Comparison of ENCODE assay signal across 30 cellular contexts in genomic region chr4:56296449-56296990, GRCh38.
DNase-seq lines count a peak whose midpoint lies in the region; ATAC-seq and TF ChIP-seq lines count a peak whose summit lies in the region.
"Had no signal": no experiment of that assay in that cellular context is flagged by ENCODE, and none has a peak within 500 bp of the region (broad histone marks: within the 10 kb centered on the region; RNA-seq: fewer than 3 reads in every experiment).

No MANE protein-coding gene starts in this region.

- H3K36me3 ChIP-seq in Loucy (ENCODE audit: insufficient read depth, low read length) (no peaks in the 10 kb centered on the region), neural progenitor cell (no peaks in the 10 kb centered on the region)
- H3K36me3 ChIP-seq: adrenal gland, upper lobe of left lung had no signal

- H3K9me2 ChIP-seq in Loucy (replicated peaks; ENCODE audit: low read depth, low read length): no peaks in the 10 kb centered on the region

- H3K9me3 ChIP-seq in Loucy (ENCODE audit: insufficient read depth, low read depth, low read length): no peaks in the 10 kb centered on the region
- peaks cover 5% of the 10 kb centered on the region for H3K9me3 ChIP-seq in neural progenitor cell (ENCODE audit: low read depth)
- H3K9me3 ChIP-seq: adrenal gland, Caco-2, upper lobe of left lung had no signal

- H3K9me3 Mint-ChIP-seq in WTC11 (peaks cover 6% of the 10 kb centered on the region), neural progenitor cell (peaks cover 13% of the 10 kb centered on the region)

- H4K20me1 ChIP-seq in Loucy (ENCODE audit: insufficient read depth, low read length, poor library complexity, severe bottlenecking) (no peaks in the 10 kb centered on the region), neural progenitor cell (ENCODE audit: low read depth) (peaks cover 16% of the 10 kb centered on the region)
- H4K20me1 ChIP-seq: BLaER1 had no signal

- peaks cover 10% of the 10 kb centered on the region for H3K4me1 Mint-ChIP-seq in WTC11
- H3K4me1 Mint-ChIP-seq in neural progenitor cell: peaks cover 28% of the 10 kb centered on the region

- no peaks in the 10 kb centered on the region for H3F3A ChIP-seq in Loucy (ENCODE audit: low read depth)
- H3F3A ChIP-seq in neural progenitor cell (ENCODE audit: low read depth): peaks cover 23% of the 10 kb centered on the region

- DNase-seq in WTC11 (ENCODE audit: low spot score) (no peak), neural progenitor cell (ENCODE audit: low spot score) (no peak), Right ventricle myocardium inferior (ENCODE audit: missing footprints) (no peak), DMS53 (lab: John Stamatoyannopoulos, UW) (no peak)
- DNase-seq: ACHN; activated CD4-positive, alpha-beta T cell treated with anti-CD3 and anti-CD28 coated beads, Interleukin-2, amount 10 ng/mL, durations not matched to agents 7 days and 5 days; activated naive CD4-positive, alpha-beta T cell treated with Interleukin-2 at 50 U/mL for 16 hours; activated T-cell treated with anti-CD3 and anti-CD28 coated beads, Interleukin-2, amount 50 U/mL, for 72 hours; adrenal gland; Caco-2; cerebellar nuclear complex; Kasumi-1; kidney; naive thymus-derived CD8-positive, alpha-beta T cell; NCI-H1105; NCI-H2081; NCI-H345; NCI-H748 treated with DMSO at 0.1 percent for 48 hours; stimulated activated CD4-positive, alpha-beta T cell treated with anti-CD3 and anti-CD28 coated beads, Interleukin-2, amount 100 ng/mL, for 48 hours; T-helper 2 cell; upper lobe of left lung had no signal

- H3K9ac ChIP-seq in Loucy (ENCODE audit: low read depth, low read length, poor library complexity, severe bottlenecking): no peak overlapping the region
- H3K9ac ChIP-seq in neural progenitor cell: no peak overlapping the region
- H3K9ac ChIP-seq: BLaER1 had no signal

- peak overlapping the region; percentile 18 for H3K27ac ChIP-seq in C4-2B
- H3K27ac ChIP-seq in neural progenitor cell: peak overlapping the region; percentile 7
- H3K27ac ChIP-seq: adrenal gland, BLaER1, upper lobe of left lung had no signal

- H3K27me3 Mint-ChIP-seq in WTC11 (ENCODE audit: low read depth): no peaks in the 10 kb centered on the region; the same call in 1 of the 2 replicates
- peaks cover 5% of the 10 kb centered on the region for H3K27me3 Mint-ChIP-seq in neural progenitor cell (ENCODE audit: insufficient read depth, low read depth)
- H3K27me3 Mint-ChIP-seq: brain had no signal

- POLR2A ChIA-PET in WTC11 (lab: Charles Lee): interaction anchor here (0.6 to 0.7 kb wide), 2 partner anchors 286 to 727 kb away, joined by 3 to 4 read pairs; no protein-coding TSS in a partner anchor

- intact Hi-C loops in Right ventricle myocardium inferior (cut with DNase I): no loop called here

- H3K4me3 Mint-ChIP-seq in WTC11 (no peak overlapping the region), neural progenitor cell (no peak overlapping the region)
- H3K4me3 Mint-ChIP-seq: activated CD4-positive, alpha-beta T cell treated with anti-CD3 and anti-CD28 coated beads, Interleukin-2, amount 10 ng/mL, durations not matched to agents 7 days and 5 days; activated T-cell treated with anti-CD3 and anti-CD28 coated beads, Interleukin-2, amount 50 U/mL, for 72 hours; brain; mesothelial cell of epicardium; naive thymus-derived CD8-positive, alpha-beta T cell had no signal

- H3K4me1 ChIP-seq in Loucy (ENCODE audit: insufficient read depth, low read length, poor library complexity, severe bottlenecking) (no peaks in the 10 kb centered on the region), neural progenitor cell (peaks cover 25% of the 10 kb centered on the region)
- H3K4me1 ChIP-seq: adrenal gland, BLaER1 had no signal

- CTCF ChIA-PET in WTC11 (lab: Charles Lee): no interaction called here

- H3K79me2 ChIP-seq in Loucy (ENCODE audit: insufficient read depth, low read length): no peaks in the 10 kb centered on the region
- H3K79me2 ChIP-seq in neural progenitor cell (ENCODE audit: low read depth): no peaks in the 10 kb centered on the region

- H3K27ac Mint-ChIP-seq in WTC11 (no peak overlapping the region), neural progenitor cell (no peak overlapping the region)
- H3K27ac Mint-ChIP-seq: activated CD4-positive, alpha-beta T cell treated with anti-CD3 and anti-CD28 coated beads, Interleukin-2, amount 10 ng/mL, durations not matched to agents 7 days and 5 days; activated T-cell treated with anti-CD3 and anti-CD28 coated beads, Interleukin-2, amount 50 U/mL, for 72 hours; mesothelial cell of epicardium; naive thymus-derived CD8-positive, alpha-beta T cell had no signal

- TF ChIP-seq CTCF in C4-2B (conservative IDR thresholded peaks at IDR 0.05): no peak
- TF ChIP-seq CTCF in Loucy (conservative IDR thresholded peaks at IDR 0.05; ENCODE audit: low read length): no peak
- no peak for TF ChIP-seq CTCF in WTC11 (IDR thresholded peaks at IDR 0.05)
- no peak for TF ChIP-seq CTCF in neural progenitor cell (IDR thresholded peaks at IDR 0.05)

- H3K27me3 ChIP-seq in Loucy (ENCODE audit: insufficient read depth, low read length, poor library complexity, severe bottlenecking) (no peaks in the 10 kb centered on the region), neural progenitor cell (no peaks in the 10 kb centered on the region)
- H3K27me3 ChIP-seq: adrenal gland, BLaER1, upper lobe of left lung had no signal

- H3K4me2 ChIP-seq in Loucy (ENCODE audit: low read depth, low read length, poor library complexity, severe bottlenecking) (peak overlapping the region; percentile 26), neural progenitor cell (peak overlapping the region; percentile 35)
- H3K4me2 ChIP-seq: BLaER1 had no signal

- ATAC-seq in WTC11: peak; percentile 49; the same call in 1 of the 2 replicates
- no peak for ATAC-seq in HG03025 (IDR thresholded peaks at IDR 0.05; ENCODE audit: low FRiP score, unreplicated experiment)
- no peak for ATAC-seq in Right ventricle myocardium inferior
- ATAC-seq in GM21737 (IDR thresholded peaks at IDR 0.05; ENCODE audit: unreplicated experiment): no peak
- ATAC-seq: activated T-cell treated with anti-CD3 and anti-CD28 coated beads, Interleukin-2, amount 50 U/mL, for 72 hours; HepG2; naive thymus-derived CD8-positive, alpha-beta T cell; SK-N-SH treated with all-trans-retinoic acid at 6 μM for 48 hours had no signal

- H3K4me3 ChIP-seq in Loucy (ENCODE audit: low read length, poor library complexity, severe bottlenecking) (no peak overlapping the region), neural progenitor cell (no peak overlapping the region)
- H3K4me3 ChIP-seq: adrenal gland, BLaER1, upper lobe of left lung had no signal

- H3K36me3 Mint-ChIP-seq in WTC11 (no peaks in the 10 kb centered on the region), neural progenitor cell (peaks cover 16% of the 10 kb centered on the region)

- peak overlapping the region; percentile 53 for H2AFZ ChIP-seq in Loucy (ENCODE audit: low read length)
- H2AFZ ChIP-seq in neural progenitor cell (replicated peaks): no peak overlapping the region

TF ChIP-seq in WTC11, 78 proteins besides CTCF, POLR2A, EP300 and RAD21 (continues in another document):
- TF ChIP-seq CBFB (CRISPR knock-in tag; IDR thresholded peaks at IDR 0.05; ENCODE audit: low read depth) (no peak), ESRRA (CRISPR knock-in tag; IDR thresholded peaks at IDR 0.05; ENCODE audit: borderline replicate concordance) (no peak), GTF2I (CRISPR knock-in tag; conservative IDR thresholded peaks at IDR 0.05) (no peak), ZNF416 (CRISPR knock-in tag; IDR thresholded peaks at IDR 0.05) (no peak), IRF2 (CRISPR knock-in tag; IDR thresholded peaks at IDR 0.05; ENCODE audit: borderline replicate concordance, low read depth) (no peak), ZMAT4 (CRISPR knock-in tag; IDR thresholded peaks at IDR 0.05) (no peak), ZSCAN18 (CRISPR knock-in tag; IDR thresholded peaks at IDR 0.05) (no peak), OVOL2 (CRISPR knock-in tag; IDR thresholded peaks at IDR 0.05; ENCODE audit: borderline replicate concordance) (no peak), AR (CRISPR knock-in tag; IDR thresholded peaks at IDR 0.05) (no peak)
